ENCODE assay signal across 31 cellular contexts in the genomic region with DNA sequence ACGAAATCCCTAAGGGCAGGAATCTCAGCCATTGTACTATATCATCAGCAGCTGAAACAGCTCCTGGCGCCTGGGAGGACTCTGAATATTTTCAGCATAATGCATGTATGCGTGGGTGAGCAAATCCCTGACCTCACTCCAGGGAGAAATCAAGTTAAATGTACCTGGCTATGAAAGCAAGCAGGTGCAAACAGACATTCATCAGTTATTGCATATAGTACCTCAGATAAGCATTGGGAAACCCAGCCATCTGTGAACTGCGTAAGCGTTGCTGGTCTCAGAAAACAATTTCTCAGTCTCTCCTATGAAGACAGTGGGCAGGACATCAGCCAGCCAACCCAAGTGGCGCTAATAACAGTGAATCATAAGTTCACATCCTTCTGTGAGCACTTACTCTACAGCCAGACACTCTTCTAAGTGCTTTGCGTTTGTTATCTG.
DNase-seq lines count a peak whose midpoint lies in the region; ATAC-seq and TF ChIP-seq lines count a peak whose summit lies in the region.
"Had no signal": no experiment of that assay in that cellular context is flagged by ENCODE, and none has a peak within 500 bp of the region (broad histone marks: within the 10 kb centered on the region; RNA-seq: fewer than 3 reads in every experiment).

No MANE protein-coding gene starts in this region.

- H3K27me3 Mint-ChIP-seq in HFFc6 (ENCODE audit: insufficient read depth) (peaks cover 3% of the 10 kb centered on the region; the same call in 1 of the 2 replicates), chondrocyte (ENCODE audit: low read depth) (peaks cover 4% of the 10 kb centered on the region)
- H3K27me3 Mint-ChIP-seq: dendritic cell treated with granulocyte-macrophage colony-stimulating factor and Interleukin-4, amounts not matched to agents 40 ng/mL and 50 ng/mL, for 4 days had no signal

- TF ChIP-seq CTCF in AG10803 (conservative IDR thresholded peaks at IDR 0.05; ENCODE audit: low read length) (no peak), HFFc6 (IDR thresholded peaks at IDR 0.05) (no peak), fibroblast of mammary gland (conservative IDR thresholded peaks at IDR 0.05; ENCODE audit: control insufficient read depth, insufficient read depth, low read depth, low read length) (no peak), chondrocyte (IDR thresholded peaks at IDR 0.05) (no peak)

- H3K4me3 Mint-ChIP-seq in HFFc6 (no peak overlapping the region), chondrocyte (ENCODE audit: unreplicated experiment) (no peak overlapping the region)
- H3K4me3 Mint-ChIP-seq: activated CD4-positive, alpha-beta T cell treated with anti-CD3 and anti-CD28 coated beads, Interleukin-2, amount 10 ng/mL, durations not matched to agents 24 days and 14 days; dendritic cell treated with granulocyte-macrophage colony-stimulating factor and Interleukin-4, amounts not matched to agents 40 ng/mL and 50 ng/mL, for 4 days; endodermal cell; natural killer cell treated with Interleukin-12 subunit alpha and Interleukin-12 subunit beta and Interleukin-15 and Interleukin-18, amount 100 ng/mL, for 72 hours had no signal

- H3K36me3 Mint-ChIP-seq in HFFc6 (ENCODE audit: low read depth) (no peaks in the 10 kb centered on the region), chondrocyte (ENCODE audit: low read depth) (no peaks in the 10 kb centered on the region)
- H3K36me3 Mint-ChIP-seq: natural killer cell treated with Interleukin-12 subunit alpha and Interleukin-12 subunit beta and Interleukin-15 and Interleukin-18, amount 100 ng/mL, for 72 hours had no signal

- H3K4me1 Mint-ChIP-seq in HFFc6 (ENCODE audit: low read depth) (peaks cover 9% of the 10 kb centered on the region), chondrocyte (ENCODE audit: low read depth) (no peaks in the 10 kb centered on the region)
- H3K4me1 Mint-ChIP-seq: activated CD4-positive, alpha-beta T cell treated with anti-CD3 and anti-CD28 coated beads, Interleukin-2, amount 10 ng/mL, durations not matched to agents 24 days and 14 days; endodermal cell had no signal

- H3K9me3 Mint-ChIP-seq in HFFc6 (no peaks in the 10 kb centered on the region), chondrocyte (ENCODE audit: low read depth) (no peaks in the 10 kb centered on the region)
- H3K9me3 Mint-ChIP-seq: activated CD4-positive, alpha-beta T cell treated with anti-CD3 and anti-CD28 coated beads, Interleukin-2, amount 10 ng/mL, durations not matched to agents 24 days and 14 days; activated T-helper 2 cell treated with anti-CD3 and anti-CD28 coated beads, Interferon-gamma antibody, Interleukin-2, Interleukin-4, amounts not matched to agents 10 μg/mL and 5 μg/mL and 100 μg/mL, durations not matched to agents 14 hours and 24 hours and 36 hours had no signal

- H3K4me3 ChIP-seq in AG10803 (ENCODE audit: low read length) (no peak overlapping the region), fibroblast of mammary gland (ENCODE audit: control insufficient read depth, low read depth, low read length) (no peak overlapping the region)
- H3K4me3 ChIP-seq: esophagus squamous epithelium, gastroesophageal sphincter, lower lobe of right lung, mucosa of descending colon, sigmoid colon, transverse colon had no signal

- ATAC-seq in GM21825 (IDR thresholded peaks at IDR 0.05; ENCODE audit: unreplicated experiment) (no peak), GM21576 (IDR thresholded peaks at IDR 0.05; ENCODE audit: unreplicated experiment) (no peak)
- ATAC-seq: gastroesophageal sphincter; lower lobe of right lung; mucosa of descending colon; natural killer cell treated with Interleukin-12 subunit alpha and Interleukin-12 subunit beta and Interleukin-15 and Interleukin-18, amount 100 ng/mL, for 72 hours had no signal

- peak; percentile 5 for DNase-seq in AG10803 (ENCODE audit: low read depth)
- DNase-seq in HFFc6 = peak; percentile 4
- peak; percentile 83 for DNase-seq in amniotic epithelial cell (ENCODE audit: low read depth)
- DNase-seq in fibroblast of mammary gland (ENCODE audit: low read depth) = peak; percentile 5
- DNase-seq in KG1 (lab: John Stamatoyannopoulos, UW) = no peak
- DNase-seq in chondrocyte (ENCODE audit: low spot score) = no peak
- DNase-seq: ACHN; activated CD4-positive, alpha-beta T cell treated with anti-CD3 and anti-CD28 coated beads, Interleukin-2, amount 10 ng/mL, durations not matched to agents 24 days and 14 days; activated CD8-positive, alpha-beta memory T cell treated with anti-CD3 and anti-CD28 coated beads for 24 hours; activated naive CD4-positive, alpha-beta T cell treated with anti-CD3 and anti-CD28 coated beads, Interleukin-2, amount 50 U/mL, for 16 hours; activated T-cell treated with anti-CD3 and anti-CD28 coated beads for 4 hours; endodermal cell; esophagus squamous epithelium; KBM-7; lower lobe of right lung; mucosa of descending colon; NCI-H1930; NCI-H748 treated with DMSO at 0.1 percent for 48 hours; SIG-M5; sigmoid colon; stimulated activated CD4-positive, alpha-beta T cell treated with anti-CD3 and anti-CD28 coated beads, Interleukin-15, amount 100 ng/mL, for 24 hours; stimulated activated CD4-positive, alpha-beta T cell treated with anti-CD3 and anti-CD28 coated beads, Interleukin-4, amount 100 ng/mL, for 4 hours; T1000; transverse colon; WERI-Rb-1 had no signal

- no peak overlapping the region for H3K27ac Mint-ChIP-seq in HFFc6
- H3K27ac Mint-ChIP-seq in chondrocyte (ENCODE audit: unreplicated experiment) = no peak overlapping the region
- H3K27ac Mint-ChIP-seq: activated CD4-positive, alpha-beta T cell treated with anti-CD3 and anti-CD28 coated beads, Interleukin-2, amount 10 ng/mL, durations not matched to agents 24 days and 14 days; activated T-helper 2 cell treated with anti-CD3 and anti-CD28 coated beads, Interferon-gamma antibody, Interleukin-2, Interleukin-4, amounts not matched to agents 10 μg/mL and 5 μg/mL and 100 μg/mL, durations not matched to agents 14 hours and 24 hours and 36 hours; dendritic cell treated with granulocyte-macrophage colony-stimulating factor and Interleukin-4, amounts not matched to agents 40 ng/mL and 50 ng/mL, for 4 days; endodermal cell; natural killer cell treated with Interleukin-12 subunit alpha and Interleukin-12 subunit beta and Interleukin-15 and Interleukin-18, amount 100 ng/mL, for 72 hours had no signal

Comparison
In these comparisons a context has a peak if more than half of its experiments do, and no peak if none do; other contexts are left out.
1. DNase-seq: peak in AG10803 (single experiment), HFFc6 (single experiment), amniotic epithelial cell (single experiment) and fibroblast of mammary gland (single experiment); none in KG1 (single experiment) and chondrocyte (single experiment).